In the genomic region with DNA sequence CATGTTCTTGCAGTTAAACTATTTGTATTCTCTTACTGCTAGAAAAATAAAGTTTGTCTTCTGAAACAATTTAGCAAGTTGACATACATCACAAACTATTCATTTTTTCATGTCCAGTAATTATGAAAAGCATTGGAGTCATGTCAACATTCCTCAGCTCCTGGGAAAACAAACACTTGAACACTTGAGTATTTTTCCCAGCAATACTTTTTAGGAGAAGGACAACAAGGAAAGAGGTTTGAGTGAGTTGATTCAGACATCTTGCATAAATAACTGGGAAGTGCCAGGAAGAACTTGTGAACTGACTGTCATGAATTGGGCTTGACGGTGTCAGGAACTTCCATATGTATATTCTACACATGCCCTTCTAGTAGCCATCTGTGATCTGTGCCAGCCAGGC, we compare ENCODE assay signal across 22 cellular contexts.
DNase-seq lines count a peak whose midpoint lies in the region; ATAC-seq, FAIRE-seq and TF ChIP-seq lines count a peak whose summit lies in the region.
"Had no signal": no experiment of that assay in that cellular context is flagged by ENCODE, and none has a peak within 500 bp of the region (broad histone marks: within the 10 kb centered on the region; RNA-seq: fewer than 3 reads in every experiment).

No MANE protein-coding gene starts in this region.

- no peak for TF ChIP-seq CTCF in SK-N-SH (IDR thresholded peaks at IDR 0.05)
- TF ChIP-seq CTCF in bronchial epithelial cell (IDR thresholded peaks at IDR 0.05; ENCODE audit: insufficient read depth, low read length, severe bottlenecking), result no peak

- ATAC-seq in SK-N-SH treated with all-trans-retinoic acid at 6 μM for 48 hours (no peak), HG03521 (IDR thresholded peaks at IDR 0.05; ENCODE audit: unreplicated experiment) (no peak), HG03025 (IDR thresholded peaks at IDR 0.05; ENCODE audit: low FRiP score, unreplicated experiment) (no peak)
- ATAC-seq: esophagus mucosa, heart right ventricle had no signal

- no peak for TF ChIP-seq RAD21 in SK-N-SH (IDR thresholded peaks at IDR 0.05; ENCODE audit: low read length)

- peak overlapping the region; percentile 22 to 38; a peak in 2 of 4 replicates for H3K27ac ChIP-seq in SK-N-SH (ENCODE audit: low read depth in 2 of 2, low read length in 1 of 2)
- H3K27ac ChIP-seq: ovary, SK-N-MC had no signal

- no peaks in the 10 kb centered on the region for H3K9me2 ChIP-seq in SK-N-SH

- DNase-seq in SK-N-SH (no peak), bronchial epithelial cell (ENCODE audit: low read depth) (peak; percentile 22), iris pigment epithelial cell (ENCODE audit: low read depth) (peak; percentile 51), NCI-H82 (lab: John Stamatoyannopoulos, UW) (no peak)
- no peak for DNase-seq in stimulated activated CD4-positive, alpha-beta T cell treated with anti-CD3 and anti-CD28 coated beads, Interleukin-4, amount 100 ng/mL, for 24 hours
- DNase-seq: activated naive CD8-positive, alpha-beta T cell treated with anti-CD3 and anti-CD28 coated beads, Interleukin-2, amount 10 ng/mL, durations not matched to agents 7 days and 5 days; central memory CD4-positive, alpha-beta T cell; effector CD4-positive, alpha-beta T cell; heart right ventricle; naive B cell; NCI-H1417; NCI-H2227 treated with DMSO at 0.1 percent for 48 hours; NK-92 treated with Interleukin-12 subunit alpha and Interleukin-12 subunit beta, amount 100 ng/mL, for 24 hours; ovary; stimulated activated CD4-positive, alpha-beta T cell treated with anti-CD3 and anti-CD28 coated beads, Interleukin-1b, Interleukin-23, amount 100 ng/mL, for 48 hours had no signal

- peaks cover 0 to 8% of the 10 kb centered on the region in 2 experiments; a peak in 2 of 4 replicates for H3K4me1 ChIP-seq in SK-N-SH (ENCODE audit: control insufficient read depth in 1 of 2, insufficient read depth in 2 of 2, low read depth in 1 of 2, low read length in 1 of 2)
- H3K4me1 ChIP-seq: HAP-1 had no signal

- H3K27me3 ChIP-seq in SK-N-SH (ENCODE audit: insufficient read depth) (no peaks in the 10 kb centered on the region), bronchial epithelial cell (ENCODE audit: control insufficient read depth, insufficient read depth, low read length) (peaks cover 2% of the 10 kb centered on the region)
- H3K27me3 ChIP-seq: heart right ventricle, ovary had no signal

- CTCF ChIA-PET in SK-N-SH (lab: Yijun Ruan, JAX), result no interaction called here

- H2AFZ ChIP-seq in SK-N-SH (ENCODE audit: low read depth), result no peak overlapping the region

- H3K36me3 ChIP-seq in SK-N-SH (replicated peaks in 1 of 2; ENCODE audit: control insufficient read depth in 1 of 2, insufficient read depth in 2 of 2, low read length in 1 of 2) (peaks cover 0 to 15% of the 10 kb centered on the region in 2 experiments), bronchial epithelial cell (ENCODE audit: control insufficient read depth, insufficient read depth, low read length) (no peaks in the 10 kb centered on the region)
- H3K36me3 ChIP-seq: HAP-1, ovary had no signal

- H3K4me2 ChIP-seq in SK-N-SH, result no peak overlapping the region

- no peak overlapping the region for H3K9ac ChIP-seq in SK-N-SH

- no peaks in the 10 kb centered on the region for H3K9me3 ChIP-seq in SK-N-SH
- H3K9me3 ChIP-seq: HAP-1, heart right ventricle, ovary had no signal

- WGBS in SK-N-SH (ENCODE audit: low lambda C conversion rate), result 35% methylated on average over 1 of the region's 1 CpG

- H3F3A ChIP-seq in SK-N-SH (replicated peaks; ENCODE audit: insufficient read depth), result no peaks in the 10 kb centered on the region

- no peak for FAIRE-seq in bronchial epithelial cell (lab: Jason Lieb, UNC)
- FAIRE-seq: A204.1 had no signal

- no peak for TF ChIP-seq EP300 in SK-N-SH (IDR thresholded peaks at IDR 0.05; ENCODE audit: borderline replicate concordance in 1 of 2, low read depth in 1 of 2, low read length in 1 of 2)

- H3K4me3 ChIP-seq in SK-N-SH (ENCODE audit: low read depth in 2 of 2, low read length in 1 of 2) (no peak overlapping the region), bronchial epithelial cell (ENCODE audit: low read depth, low read length) (no peak overlapping the region)
- H3K4me3 ChIP-seq: HAP-1, heart right ventricle, ovary, SK-N-MC had no signal

- POLR2A ChIA-PET in SK-N-SH (lab: Yijun Ruan, JAX), result no interaction called here

- H4K20me1 ChIP-seq in SK-N-SH (ENCODE audit: insufficient read depth), result no peaks in the 10 kb centered on the region

- H3K79me2 ChIP-seq in SK-N-SH (ENCODE audit: insufficient read depth), result no peaks in the 10 kb centered on the region

TF ChIP-seq in SK-N-SH, 30 proteins besides CTCF, POLR2A, EP300 and RAD21 (continues in another document):
- TF ChIP-seq ELF1 (IDR thresholded peaks at IDR 0.05), result no peak
- no peak for TF ChIP-seq CHD2 (IDR thresholded peaks at IDR 0.05; ENCODE audit: low read length, partially characterized antibody)
- TF ChIP-seq TCF12 (IDR thresholded peaks at IDR 0.05), result no peak
- TF ChIP-seq, protein P1, sequence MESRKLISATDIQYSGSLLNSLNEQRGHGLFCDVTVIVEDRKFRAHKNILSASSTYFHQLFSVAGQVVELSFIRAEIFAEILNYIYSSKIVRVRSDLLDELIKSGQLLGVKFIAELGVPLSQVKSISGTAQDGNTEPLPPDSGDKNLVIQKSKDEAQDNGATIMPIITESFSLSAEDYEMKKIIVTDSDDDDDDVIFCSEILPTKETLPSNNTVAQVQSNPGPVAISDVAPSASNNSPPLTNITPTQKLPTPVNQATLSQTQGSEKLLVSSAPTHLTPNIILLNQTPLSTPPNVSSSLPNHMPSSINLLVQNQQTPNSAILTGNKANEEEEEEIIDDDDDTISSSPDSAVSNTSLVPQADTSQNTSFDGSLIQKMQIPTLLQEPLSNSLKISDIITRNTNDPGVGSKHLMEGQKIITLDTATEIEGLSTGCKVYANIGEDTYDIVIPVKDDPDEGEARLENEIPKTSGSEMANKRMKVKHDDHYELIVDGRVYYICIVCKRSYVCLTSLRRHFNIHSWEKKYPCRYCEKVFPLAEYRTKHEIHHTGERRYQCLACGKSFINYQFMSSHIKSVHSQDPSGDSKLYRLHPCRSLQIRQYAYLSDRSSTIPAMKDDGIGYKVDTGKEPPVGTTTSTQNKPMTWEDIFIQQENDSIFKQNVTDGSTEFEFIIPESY (IDR thresholded peaks at IDR 0.05; ENCODE audit: borderline replicate concordance, low read depth), result no peak
- TF ChIP-seq SMC3 (IDR thresholded peaks at IDR 0.05; ENCODE audit: low read depth, low read length), result no peak
- no peak for TF ChIP-seq MEF2A (IDR thresholded peaks at IDR 0.05; ENCODE audit: borderline replicate concordance, low read depth)
- TF ChIP-seq TEAD4 (IDR thresholded peaks at IDR 0.05; ENCODE audit: borderline replicate concordance, insufficient read depth), result no peak
- no peak for TF ChIP-seq FOXM1 (IDR thresholded peaks at IDR 0.05; ENCODE audit: low read depth)
- no peak for TF ChIP-seq FOXJ3 (CRISPR knock-in tag; IDR thresholded peaks at IDR 0.05)
- no peak for TF ChIP-seq GABPA (IDR thresholded peaks at IDR 0.05; ENCODE audit: low read depth)
- TF ChIP-seq TAF1 (IDR thresholded peaks at IDR 0.05; ENCODE audit: borderline replicate concordance, low read depth, low read length), result no peak
- TF ChIP-seq JUND (IDR thresholded peaks at IDR 0.05), result no peak
- no peak for TF ChIP-seq YY1 (IDR thresholded peaks at IDR 0.05; ENCODE audit: low read depth)
- no peak for TF ChIP-seq RCOR1 (IDR thresholded peaks at IDR 0.05; ENCODE audit: low read length)

TF ChIP-seq in SK-N-SH treated with all-trans-retinoic acid at 6 μM for 48 hours, 23 proteins besides CTCF, POLR2A, EP300 and RAD21 (continues in another document):
- no peak for TF ChIP-seq ZNF8 (CRISPR knock-in tag; IDR thresholded peaks at IDR 0.05)
- TF ChIP-seq CSDC2 (CRISPR knock-in tag; IDR thresholded peaks at IDR 0.05), result no peak
- no peak for TF ChIP-seq SNAI2 (CRISPR knock-in tag; IDR thresholded peaks at IDR 0.05)
- TF ChIP-seq TOX (CRISPR knock-in tag; IDR thresholded peaks at IDR 0.05; ENCODE audit: borderline replicate concordance), result no peak
- no peak for TF ChIP-seq CSRNP3 (CRISPR knock-in tag; IDR thresholded peaks at IDR 0.05)
- TF ChIP-seq ZC3H10 (CRISPR knock-in tag; IDR thresholded peaks at IDR 0.05), result no peak
- no peak for TF ChIP-seq TSHZ2 (CRISPR knock-in tag; IDR thresholded peaks at IDR 0.05)
- TF ChIP-seq ISL1 (CRISPR knock-in tag; IDR thresholded peaks at IDR 0.05), result no peak
- no peak for TF ChIP-seq ZNF565 (CRISPR knock-in tag; conservative IDR thresholded peaks at IDR 0.05; ENCODE audit: low read depth)

Comparison
In these comparisons a context has a peak if more than half of its experiments do, and no peak if none do; other contexts are left out.
1. DNase-seq: peak in bronchial epithelial cell (single experiment) and iris pigment epithelial cell (single experiment); none in SK-N-SH (single experiment), stimulated activated CD4-positive, alpha-beta T cell treated with anti-CD3 and anti-CD28 coated beads, Interleukin-4, amount 100 ng/mL, for 24 hours (single experiment) and NCI-H82 (single experiment).